In genomic region chr12:39839072-39839471, GRCh38 we compare ENCODE assay signal across 11 cellular contexts.
"Had no signal": no experiment of that assay in that cellular context is flagged by ENCODE, and none has a peak within 500 bp of the region (broad histone marks: within the 10 kb centered on the region; RNA-seq: fewer than 3 reads in every experiment).

No MANE protein-coding gene starts in this region.

- DNase-seq: GM23248, GOT3, H7, H9, HCEC 1CT, HFFc6 had no signal

- H3K27ac Mint-ChIP-seq: GM23338, H9, HFFc6 had no signal

- ATAC-seq: GM23338, HCT116 had no signal

- H3K4me3 ChIP-seq: GM23248, GM23338, HAP-1 had no signal

- H3K4me1 Mint-ChIP-seq: GM23338, H9 had no signal

- H3K9me3 ChIP-seq: HAP-1 had no signal

- H3K9me3 Mint-ChIP-seq: GM23338, H9 had no signal

- H3K27ac ChIP-seq: GM23248 had no signal

- H3K4me3 Mint-ChIP-seq: GM23338, H9, HFFc6 had no signal

- FAIRE-seq: H1, H54 had no signal

- H3K36me3 ChIP-seq: HAP-1 had no signal
